18 cellular contexts compared by ENCODE assay signal in the genomic region with DNA sequence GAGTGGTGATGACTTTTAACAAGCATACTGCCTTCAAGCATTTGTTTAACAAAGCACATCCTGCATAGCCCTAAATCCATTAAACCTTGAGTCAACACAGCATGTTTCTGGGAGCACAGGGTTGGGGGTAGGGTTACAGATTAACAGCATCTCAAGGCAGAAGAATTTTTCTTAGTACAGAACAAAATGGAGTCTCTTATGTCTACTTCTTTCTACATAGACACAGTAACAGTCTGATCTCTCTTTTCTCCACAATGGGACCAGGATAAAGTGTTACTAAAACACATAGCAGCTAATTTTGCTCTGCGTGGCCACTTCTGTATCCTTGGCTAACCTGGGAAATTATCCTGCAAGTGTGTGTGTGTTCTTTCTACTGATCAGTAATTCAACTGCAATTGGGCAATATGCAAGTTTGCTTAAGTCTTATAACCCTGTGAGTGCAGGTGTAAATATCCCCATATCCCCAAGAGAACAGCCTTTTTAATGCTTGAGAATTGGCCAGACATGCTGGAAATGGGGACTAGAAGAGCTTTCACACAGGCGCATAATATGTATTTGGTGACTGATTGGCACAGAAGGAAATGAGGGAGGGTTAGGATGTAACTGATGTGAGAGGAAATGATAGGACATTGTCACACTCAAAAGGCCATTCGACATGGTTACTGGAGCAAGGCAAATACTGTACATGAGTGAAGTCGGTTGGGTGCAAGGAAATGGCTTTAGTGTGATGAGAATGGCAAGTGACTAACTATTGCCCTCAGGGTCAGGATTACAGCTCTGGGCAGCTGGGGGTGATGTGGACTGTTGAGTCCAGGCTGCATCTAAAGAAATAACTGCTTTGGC. TPM values are rescaled to one million over a fixed set of nuclear protein-coding genes. Genes with fewer than 3 reads are reported as not detected.
DNase-seq lines count a peak whose midpoint lies in the region; ATAC-seq and TF ChIP-seq lines count a peak whose summit lies in the region.
"Had no signal": no experiment of that assay in that cellular context is flagged by ENCODE, and none has a peak within 500 bp of the region (broad histone marks: within the 10 kb centered on the region; RNA-seq: fewer than 3 reads in every experiment).

No MANE protein-coding gene starts in this region.

- intact Hi-C loops in left colon (cut with DNase I, micrococcal nuclease) (no loop called here), mammary epithelial cell (cut with micrococcal nuclease) (no loop called here)

- in situ Hi-C loops in mammary epithelial cell (cut with MboI; ENCODE audit: low sequenced_read_pairs in 2 of 2): no loop called here

- no peak for TF ChIP-seq POLR2A in upper lobe of left lung (IDR thresholded peaks at IDR 0.05)

- H3K4me3 ChIP-seq in GM23338 (peak overlapping the region; percentile 35; the same call in 1 of the 2 replicates), upper lobe of left lung (no peak overlapping the region), mammary epithelial cell (replicated peaks in 1 of 3; ENCODE audit: insufficient read depth in 1 of 3, low read depth in 2 of 3, low read length in 3 of 3) (no peak overlapping the region)
- H3K4me3 ChIP-seq: breast epithelium, right atrium auricular region had no signal

- no peak overlapping the region for H2AFZ ChIP-seq in GM23338
- H2AFZ ChIP-seq in mammary epithelial cell (ENCODE audit: low read depth, low read length): no peak overlapping the region

- peak in 1 of 4 donors; percentile 19 for TF ChIP-seq EP300 in upper lobe of left lung (IDR thresholded peaks at IDR 0.05)

- H3K27ac ChIP-seq in GM23338 (ENCODE audit: low read depth) (peak overlapping the region; percentile 66), upper lobe of left lung (peak overlapping the region in 2 of 4 donors; percentile 35 to 46), mammary epithelial cell (ENCODE audit: insufficient read depth, low read depth, low read length) (no peak overlapping the region)
- H3K27ac ChIP-seq: breast epithelium, right atrium auricular region had no signal

- 0 out of 2 replicates have a peak, but pooled peaks cover 5% of the 10 kb centered on the region for H3K9me2 ChIP-seq in GM23338 (ENCODE audit: insufficient read depth)

- H3K27me3 ChIP-seq in GM23338 (ENCODE audit: insufficient read depth) (no peaks in the 10 kb centered on the region), upper lobe of left lung (no peaks in the 10 kb centered on the region), mammary epithelial cell (ENCODE audit: insufficient read depth, low read length) (peaks cover 9% of the 10 kb centered on the region)
- H3K27me3 ChIP-seq: breast epithelium, right atrium auricular region had no signal

- H3K4me1 Mint-ChIP-seq in GM23338: peaks cover 36% of the 10 kb centered on the region
- H3K4me1 Mint-ChIP-seq in activated T-cell treated with anti-CD3 and anti-CD28 coated beads, Interleukin-2, amount 50 U/mL, for 4 hours (ENCODE audit: low read depth): peaks cover 2% of the 10 kb centered on the region

- H3K9ac ChIP-seq in mammary epithelial cell (ENCODE audit: insufficient read depth, low read length): no peak overlapping the region

- BruUV-seq in mammary epithelial cell (replicated peaks; lab: Mats Ljungman, UMichigan): no TSS peak

- 0 out of 3 replicates have a peak, but pooled peaks cover 4% of the 10 kb centered on the region for H3K36me3 Mint-ChIP-seq in GM23338 (ENCODE audit: low read depth)
- H3K36me3 Mint-ChIP-seq in activated T-cell treated with anti-CD3 and anti-CD28 coated beads, Interleukin-2, amount 50 U/mL, for 4 hours (ENCODE audit: insufficient read depth): no peaks in the 10 kb centered on the region
- H3K36me3 Mint-ChIP-seq: natural killer cell treated with Interleukin-12 subunit alpha and Interleukin-12 subunit beta and Interleukin-15 and Interleukin-18, amount 100 ng/mL, for 72 hours had no signal

- no peak for TF ChIP-seq CTCF in GM23338 (conservative IDR thresholded peaks at IDR 0.05; ENCODE audit: low read depth in 2 of 2)
- TF ChIP-seq CTCF in upper lobe of left lung (IDR thresholded peaks at IDR 0.05): no peak
- no peak for TF ChIP-seq CTCF in mammary epithelial cell (conservative IDR thresholded peaks at IDR 0.05 in 1 of 2, IDR thresholded peaks at IDR 0.05 in 1 of 2; ENCODE audit: extremely low read depth in 1 of 2, insufficient read depth in 1 of 2, low read depth in 1 of 2, low read length in 2 of 2)

- peak overlapping the region; percentile 31; the same call in 2 of the 3 replicates for H3K4me3 Mint-ChIP-seq in GM23338
- no peak overlapping the region for H3K4me3 Mint-ChIP-seq in activated T-cell treated with anti-CD3 and anti-CD28 coated beads, Interleukin-2, amount 50 U/mL, for 4 hours
- H3K4me3 Mint-ChIP-seq: natural killer cell treated with Interleukin-12 subunit alpha and Interleukin-12 subunit beta and Interleukin-15 and Interleukin-18, amount 100 ng/mL, for 72 hours had no signal

- H3F3A ChIP-seq in GM23338 (replicated peaks; ENCODE audit: low read depth): no peaks in the 10 kb centered on the region

- H3K9me3 ChIP-seq in upper lobe of left lung (no peaks in the 10 kb centered on the region), mammary epithelial cell (replicated peaks; ENCODE audit: insufficient read depth, low read length) (no peaks in the 10 kb centered on the region)
- H3K9me3 ChIP-seq: breast epithelium, right atrium auricular region had no signal

- ATAC-seq in GM23338 (peak; percentile 51), left colon (peak; percentile 84), upper lobe of left lung (ENCODE audit: low FRiP score in 2 of 2) (peak; percentile 21 to 82), HG02981 (IDR thresholded peaks at IDR 0.05; ENCODE audit: unreplicated experiment) (no peak)
- ATAC-seq in activated T-cell treated with anti-CD3 and anti-CD28 coated beads, Interleukin-2, amount 50 U/mL, for 4 hours: no peak
- ATAC-seq: natural killer cell treated with Interleukin-12 subunit alpha and Interleukin-12 subunit beta and Interleukin-15 and Interleukin-18, amount 100 ng/mL, for 72 hours had no signal

- H3K27ac Mint-ChIP-seq in GM23338: peak overlapping the region; percentile 74
- H3K27ac Mint-ChIP-seq: natural killer cell treated with Interleukin-12 subunit alpha and Interleukin-12 subunit beta and Interleukin-15 and Interleukin-18, amount 100 ng/mL, for 72 hours had no signal

- CTCF ChIA-PET in mammary epithelial cell (lab: Charles Lee; ENCODE audit: low non-redundant PET): no interaction called here

- H3K9me3 Mint-ChIP-seq in GM23338: peaks cover 4% of the 10 kb centered on the region; the same call in 1 of the 3 replicates
- no peaks in the 10 kb centered on the region for H3K9me3 Mint-ChIP-seq in activated T-cell treated with anti-CD3 and anti-CD28 coated beads, Interleukin-2, amount 50 U/mL, for 4 hours
- H3K9me3 Mint-ChIP-seq: natural killer cell treated with Interleukin-12 subunit alpha and Interleukin-12 subunit beta and Interleukin-15 and Interleukin-18, amount 100 ng/mL, for 72 hours had no signal

- H3K79me2 ChIP-seq in GM23338 (replicated peaks; ENCODE audit: insufficient read depth) (no peaks in the 10 kb centered on the region), mammary epithelial cell (ENCODE audit: insufficient read depth, low read length) (no peaks in the 10 kb centered on the region)

- DNase-seq in GM23338 (ENCODE audit: low spot score) (peak; percentile 22), NCI-H526 treated with DMSO at 0.1 percent for 48 hours (lab: John Stamatoyannopoulos, UW) (peak; percentile 77), left colon (peak in 1 of 2 donors; percentile 27), upper lobe of left lung (no peak), mammary epithelial cell (no peak)
- no peak for DNase-seq in activated T-cell treated with anti-CD3 and anti-CD28 coated beads, Interleukin-2, amount 50 U/mL, for 4 hours
- DNase-seq: activated CD4-positive, alpha-beta T cell treated with anti-CD3 and anti-CD28 coated beads, Interleukin-2, amount 50 U/mL, for 4 hours; activated T-cell treated with anti-CD3 and anti-CD28 coated beads, Interleukin-2, amount 50 U/mL, for 48 hours; GDM1; KBM-7; NCI-H1048; NCI-H345 had no signal

- no peaks in the 10 kb centered on the region for H4K20me1 ChIP-seq in GM23338 (replicated peaks; ENCODE audit: insufficient read depth)
- no peaks in the 10 kb centered on the region for H4K20me1 ChIP-seq in mammary epithelial cell (ENCODE audit: insufficient read depth, low read length)

- WGBS in upper lobe of left lung, 2 donors: 43 to 59% methylated on average over 4 of the region's 4 CpGs
- WGBS in mammary epithelial cell (ENCODE audit: low coverage, missing lambda C conversion rate): 84% methylated on average over 4 of the region's 4 CpGs

- H3K36me3 ChIP-seq in GM23338 (ENCODE audit: insufficient read depth) (no peaks in the 10 kb centered on the region), upper lobe of left lung (no peaks in the 10 kb centered on the region), mammary epithelial cell (ENCODE audit: insufficient read depth, low read length) (no peaks in the 10 kb centered on the region)
- H3K36me3 ChIP-seq: breast epithelium, right atrium auricular region had no signal

- H3K4me1 ChIP-seq in GM23338 (ENCODE audit: insufficient read depth) (peaks cover 36% of the 10 kb centered on the region), upper lobe of left lung (peaks cover 0 to 7% (median 3%) of the 10 kb centered on the region in 4 donors), mammary epithelial cell (ENCODE audit: insufficient read depth, low read length) (no peaks in the 10 kb centered on the region)
- H3K4me1 ChIP-seq: breast epithelium, right atrium auricular region had no signal

- H3K4me2 ChIP-seq in GM23338 (peak overlapping the region; percentile 67), mammary epithelial cell (ENCODE audit: insufficient read depth, low read depth, low read length) (no peak overlapping the region)

- peaks cover 5% of the 10 kb centered on the region for H3K27me3 Mint-ChIP-seq in GM23338 (ENCODE audit: insufficient read depth, low read depth, poor library complexity)
- H3K27me3 Mint-ChIP-seq in activated T-cell treated with anti-CD3 and anti-CD28 coated beads, Interleukin-2, amount 50 U/mL, for 4 hours (ENCODE audit: low read depth): peaks cover 30% of the 10 kb centered on the region

- dilution Hi-C loops in mammary epithelial cell (cut with HindIII; ENCODE audit: low sequenced_read_pairs): no loop called here

RNA-seq across cellular contexts. Expression of a gene that starts 10.8 kb away (rescaled TPM):
- 0.04 and 0.07 TPM in 2 replicates for total RNA-seq in GM23338 (2014; rRNA removed; shearing (Covaris generic))
- 0.05 TPM in 1 of 2 replicates, not detected in the other for polyA plus RNA-seq in GM23338 (2016; fragmentation: Nextera tagmentation; extraction: Ambion mirVana)
- 10 to 100 TPM; 47.2 to 56.1 TPM for total RNA-seq in left colon
- under 1 TPM in 1 of 6 donors, not detected in 5; 0.06 TPM for total RNA-seq in upper lobe of left lung
- total RNA-seq in mammary epithelial cell: not detected
- polyA plus RNA-seq in mammary epithelial cell: not detected
- not detected for polyA minus RNA-seq in mammary epithelial cell
- total RNA-seq in activated T-cell treated with anti-CD3 and anti-CD28 coated beads, Interleukin-2, amount 50 U/mL, for 4 hours: not detected
- total RNA-seq: natural killer cell treated with Interleukin-12 subunit alpha and Interleukin-12 subunit beta and Interleukin-15 and Interleukin-18, amount 100 ng/mL, for 72 hours; right atrium auricular region; subcutaneous adipose tissue had no signal

RNA-seq across cellular contexts. Expression of a gene that starts 11.3 kb away (rescaled TPM):
- total RNA-seq in GM23338 (2014; rRNA removed; shearing (Covaris generic)): 0.16 TPM in 1 of 2 replicates, not detected in the other
- polyA plus RNA-seq in GM23338 (2016; fragmentation: Nextera tagmentation; extraction: Ambion mirVana): not detected in 2 replicates
- under 1 TPM in 1 of 2 donors, not detected in 1; 0.18 TPM for total RNA-seq in left colon
- not detected for total RNA-seq in upper lobe of left lung
- total RNA-seq in mammary epithelial cell: not detected
- not detected for polyA plus RNA-seq in mammary epithelial cell
- not detected for polyA minus RNA-seq in mammary epithelial cell
- not detected for total RNA-seq in activated T-cell treated with anti-CD3 and anti-CD28 coated beads, Interleukin-2, amount 50 U/mL, for 4 hours
- total RNA-seq: breast epithelium; liver; natural killer cell treated with Interleukin-12 subunit alpha and Interleukin-12 subunit beta and Interleukin-15 and Interleukin-18, amount 100 ng/mL, for 72 hours; right atrium auricular region; subcutaneous adipose tissue had no signal
- polyA plus RNA-seq: liver had no signal

RNA-seq across cellular contexts. Expression of a gene that starts 55.4 kb away (rescaled TPM):
- 15.5 and 18.0 TPM in 2 replicates for total RNA-seq in GM23338 (2014; rRNA removed; shearing (Covaris generic))
- 15.2 and 17.6 TPM in 2 replicates for polyA plus RNA-seq in GM23338 (2016; fragmentation: Nextera tagmentation; extraction: Ambion mirVana)
- total RNA-seq in left colon: 10 to 100 TPM; 12.9 to 15.7 TPM
- total RNA-seq in upper lobe of left lung: 10 to 100 TPM in 2 of 6 donors, 1 to 10 TPM in 4; 2.0 to 18.6 (median 7.8) TPM
- total RNA-seq in mammary epithelial cell: under 1 TPM; 0.17 to 0.54 TPM
- polyA plus RNA-seq in mammary epithelial cell: 0.34 TPM
- polyA minus RNA-seq in mammary epithelial cell: not detected
- not detected for total RNA-seq in activated T-cell treated with anti-CD3 and anti-CD28 coated beads, Interleukin-2, amount 50 U/mL, for 4 hours
- total RNA-seq: natural killer cell treated with Interleukin-12 subunit alpha and Interleukin-12 subunit beta and Interleukin-15 and Interleukin-18, amount 100 ng/mL, for 72 hours had no signal

Comparison
In these comparisons a context has a peak if more than half of its experiments do, and no peak if none do; other contexts are left out.
1. ATAC-seq: peak in GM23338 (single experiment), left colon (single experiment) and upper lobe of left lung (2 of 2); none in HG02981 (single experiment) and activated T-cell treated with anti-CD3 and anti-CD28 coated beads, Interleukin-2, amount 50 U/mL, for 4 hours (0 of 2).
2. DNase-seq: peak in GM23338 (single experiment) and NCI-H526 treated with DMSO at 0.1 percent for 48 hours (single experiment); none in upper lobe of left lung (0 of 2), mammary epithelial cell (single experiment) and activated T-cell treated with anti-CD3 and anti-CD28 coated beads, Interleukin-2, amount 50 U/mL, for 4 hours (single experiment).
3. RNA of a gene that starts 10.8 kb away (total RNA-seq): 47.2 to 56.1 TPM in left colon; 0.04 to 0.07 TPM in GM23338, not detected in activated T-cell treated with anti-CD3 and anti-CD28 coated beads, Interleukin-2, amount 50 U/mL, for 4 hours, 0.06 TPM in upper lobe of left lung and not detected in mammary epithelial cell; every median in the first group is over 10 times any median in the second.